ENCODE assay signal across 8 cellular contexts in genomic region chr12:127125607-127126259, GRCh38.
DNase-seq lines count a peak whose midpoint lies in the region; ATAC-seq, FAIRE-seq and TF ChIP-seq lines count a peak whose summit lies in the region.

No MANE protein-coding gene starts in this region.

- TF ChIP-seq EP300 in HepG2 (IDR thresholded peaks at IDR 0.05; ENCODE audit: low read depth in 2 of 2, low read length in 2 of 2), result no peak
- no peak for TF ChIP-seq EP300 in HepG2 (CRISPR knock-in tag; IDR thresholded peaks at IDR 0.05; ENCODE audit: borderline replicate concordance)

- TF ChIP-seq RAD21 in HepG2 (CRISPR knock-in tag; IDR thresholded peaks at IDR 0.05), result no peak

- intact Hi-C loops in mammary epithelial cell (cut with micrococcal nuclease), result loop anchor here (1.0 to 2.0 kb wide), 8 partner anchors 21 to 230 kb away; no protein-coding TSS in a partner anchor
- intact Hi-C loops in HepG2 (cut with micrococcal nuclease; ENCODE audit: unreplicated experiment), result no loop called here

- H4K20me1 ChIP-seq in mammary epithelial cell (ENCODE audit: insufficient read depth, low read length) (no peaks in the 10 kb centered on the region), HepG2 (ENCODE audit: insufficient read depth, low read length) (no peaks in the 10 kb centered on the region)

- H3K36me3 ChIP-seq in mammary epithelial cell (ENCODE audit: insufficient read depth, low read length) (no peaks in the 10 kb centered on the region), HepG2 (replicated peaks in 1 of 2; ENCODE audit: control insufficient read depth in 1 of 2, insufficient read depth in 2 of 2, low read length in 2 of 2) (no peaks in the 10 kb centered on the region)

- H3K79me2 ChIP-seq in mammary epithelial cell (ENCODE audit: insufficient read depth, low read length) (no peaks in the 10 kb centered on the region), HepG2 (ENCODE audit: insufficient read depth, low read length) (no peaks in the 10 kb centered on the region)

- WGBS in mammary epithelial cell (ENCODE audit: low coverage, missing lambda C conversion rate), result 2% methylated on average over 3 of the region's 3 CpGs
- WGBS in HepG2 (ENCODE audit: low lambda C conversion rate), result 4% methylated on average over 3 of the region's 3 CpGs

- DNase-seq in GM04503 (ENCODE audit: low read depth) (peak; percentile 57), mammary epithelial cell (peak; percentile 100), NCI-H226 (no peak), HepG2 (ENCODE audit: low spot score) (no peak), NCI-H526 treated with DMSO at 0.1 percent for 48 hours (lab: John Stamatoyannopoulos, UW) (no peak)
- peak; percentile 15 for DNase-seq in stimulated activated CD4-positive, alpha-beta T cell treated with anti-CD3 and anti-CD28 coated beads, Interleukin-4, amount 100 ng/mL, for 1 hour

- no peak for TF ChIP-seq POLR2A in HepG2 (IDR thresholded peaks at IDR 0.05; ENCODE audit: insufficient read depth in 1 of 2, low read depth in 2 of 2, low read length in 2 of 2)

- H3K9ac ChIP-seq in mammary epithelial cell (ENCODE audit: insufficient read depth, low read length) (peak overlapping the region; percentile 78), HepG2 (ENCODE audit: insufficient read depth, low read depth, low read length) (no peak overlapping the region)

- H3K27ac ChIP-seq in mammary epithelial cell (ENCODE audit: insufficient read depth, low read depth, low read length) (peak overlapping the region; percentile 99), HepG2 (ENCODE audit: extremely low read length, insufficient read depth, low read length) (no peak overlapping the region)

- BruUV-seq in mammary epithelial cell (replicated peaks; lab: Mats Ljungman, UMichigan), result TSS peak; percentile 90
- BruUV-seq in HepG2 (replicated peaks; lab: Mats Ljungman, UMichigan), result no TSS peak

- peak overlapping the region in 1 of 3 experiments; percentile 23 for H3K4me3 ChIP-seq in mammary epithelial cell (replicated peaks in 1 of 3; ENCODE audit: insufficient read depth in 1 of 3, low read depth in 2 of 3, low read length in 3 of 3)
- no peak overlapping the region for H3K4me3 ChIP-seq in HepG2 (replicated peaks in 1 of 3; ENCODE audit: insufficient read depth in 1 of 3, low read depth in 2 of 3, low read length in 3 of 3)

- ATAC-seq in GM21423 (IDR thresholded peaks at IDR 0.05; ENCODE audit: unreplicated experiment) (peak; percentile 84), HG03565 (IDR thresholded peaks at IDR 0.05; ENCODE audit: unreplicated experiment) (peak; percentile 85), HepG2 (no peak)

- dilution Hi-C loops in mammary epithelial cell (cut with HindIII; ENCODE audit: low sequenced_read_pairs), result no loop called here

- H3K4me1 ChIP-seq in mammary epithelial cell (ENCODE audit: insufficient read depth, low read length) (peaks cover 27% of the 10 kb centered on the region), HepG2 (ENCODE audit: insufficient read depth, low read length) (no peaks in the 10 kb centered on the region)

- H3K27me3 ChIP-seq in mammary epithelial cell (ENCODE audit: insufficient read depth, low read length), result no peaks in the 10 kb centered on the region
- no peaks in the 10 kb centered on the region for H3K27me3 ChIP-seq in HepG2 (ENCODE audit: control insufficient read depth in 1 of 2, insufficient read depth in 2 of 2, low read length in 2 of 2)

- TF ChIP-seq CTCF in mammary epithelial cell (conservative IDR thresholded peaks at IDR 0.05 in 1 of 2, IDR thresholded peaks at IDR 0.05 in 1 of 2; ENCODE audit: extremely low read depth in 1 of 2, insufficient read depth in 1 of 2, low read depth in 1 of 2, low read length in 2 of 2) (peak in 1 of 2 donors; percentile 17), HepG2 (CRISPR knock-in tag; IDR thresholded peaks at IDR 0.05) (no peak)

- in situ Hi-C loops in mammary epithelial cell (cut with MboI; ENCODE audit: low sequenced_read_pairs in 2 of 2), result loop anchor here in 1 of 2 donors (5.0 kb wide), 1 partner anchor 157 kb away; no protein-coding TSS in a partner anchor
- in situ Hi-C loops in HepG2 (cut with HindIII; ENCODE audit: extremely low pct_ligation_motif_present, low pct_unique_long_range_greater_than_20kb), result no loop called here

- H3K4me2 ChIP-seq in mammary epithelial cell (ENCODE audit: insufficient read depth, low read depth, low read length), result peak overlapping the region; percentile 58
- H3K4me2 ChIP-seq in HepG2 (ENCODE audit: low read depth, low read length), result no peak overlapping the region

- no peak for FAIRE-seq in HepG2 (lab: Jason Lieb, UNC)

- POLR2A ChIA-PET in HepG2 (lab: Yijun Ruan, JAX), result no interaction called here

- H3K9me3 ChIP-seq in mammary epithelial cell (replicated peaks; ENCODE audit: insufficient read depth, low read length) (no peaks in the 10 kb centered on the region), HepG2 (ENCODE audit: low read length) (no peaks in the 10 kb centered on the region; the same call in 1 of the 2 replicates)

- H2AFZ ChIP-seq in mammary epithelial cell (ENCODE audit: low read depth, low read length), result peak overlapping the region; percentile 28
- H2AFZ ChIP-seq in HepG2 (ENCODE audit: low read length), result no peak overlapping the region

- CTCF ChIA-PET in mammary epithelial cell (lab: Charles Lee; ENCODE audit: low non-redundant PET) (interaction anchor here (0.7 kb wide), 1 partner anchor 230 kb away, joined by 4 read pairs; no protein-coding TSS in a partner anchor), HepG2 (lab: Yijun Ruan, JAX; ENCODE audit: low intra/inter-chr PET ratio, low total read pairs) (no interaction called here)

TF ChIP-seq in HepG2, 621 proteins besides CTCF, POLR2A, EP300 and RAD21 (continues in another document):
- no peak for TF ChIP-seq ZNF556 (CRISPR knock-in tag; IDR thresholded peaks at IDR 0.05; ENCODE audit: borderline replicate concordance)
- no peak for TF ChIP-seq ZBTB10 (CRISPR knock-in tag; IDR thresholded peaks at IDR 0.05; ENCODE audit: borderline replicate concordance)
- TF ChIP-seq ZKSCAN5 (CRISPR knock-in tag; IDR thresholded peaks at IDR 0.05), result no peak
- no peak for TF ChIP-seq ZNF512 (CRISPR knock-in tag; IDR thresholded peaks at IDR 0.05)
- TF ChIP-seq ZNF691 (CRISPR knock-in tag; IDR thresholded peaks at IDR 0.05; ENCODE audit: borderline replicate concordance, low read depth), result no peak
- no peak for TF ChIP-seq ZNF567 (CRISPR knock-in tag; IDR thresholded peaks at IDR 0.05; ENCODE audit: borderline replicate concordance)
- TF ChIP-seq SMARCE1 (IDR thresholded peaks at IDR 0.05; ENCODE audit: borderline replicate concordance), result no peak
- no peak for TF ChIP-seq U2AF2 (IDR thresholded peaks at IDR 0.05; ENCODE audit: low read depth, low read length)
- TF ChIP-seq ZBTB42 (CRISPR knock-in tag; IDR thresholded peaks at IDR 0.05), result no peak
- TF ChIP-seq HDAC6 (IDR thresholded peaks at IDR 0.05; ENCODE audit: low read depth, low read length), result no peak
- no peak for TF ChIP-seq ZNF619 (CRISPR knock-in tag; IDR thresholded peaks at IDR 0.05)
- TF ChIP-seq AHR (CRISPR knock-in tag; IDR thresholded peaks at IDR 0.05), result no peak
- no peak for TF ChIP-seq ATF4 (CRISPR knock-in tag; IDR thresholded peaks at IDR 0.05)

Comparison
In these comparisons a context has a peak if more than half of its experiments do, and no peak if none do; other contexts are left out.
1. DNase-seq: peak in GM04503 (single experiment), mammary epithelial cell (single experiment) and stimulated activated CD4-positive, alpha-beta T cell treated with anti-CD3 and anti-CD28 coated beads, Interleukin-4, amount 100 ng/mL, for 1 hour (single experiment); none in NCI-H226 (single experiment), HepG2 (single experiment) and NCI-H526 treated with DMSO at 0.1 percent for 48 hours (single experiment).